In the genomic region with DNA sequence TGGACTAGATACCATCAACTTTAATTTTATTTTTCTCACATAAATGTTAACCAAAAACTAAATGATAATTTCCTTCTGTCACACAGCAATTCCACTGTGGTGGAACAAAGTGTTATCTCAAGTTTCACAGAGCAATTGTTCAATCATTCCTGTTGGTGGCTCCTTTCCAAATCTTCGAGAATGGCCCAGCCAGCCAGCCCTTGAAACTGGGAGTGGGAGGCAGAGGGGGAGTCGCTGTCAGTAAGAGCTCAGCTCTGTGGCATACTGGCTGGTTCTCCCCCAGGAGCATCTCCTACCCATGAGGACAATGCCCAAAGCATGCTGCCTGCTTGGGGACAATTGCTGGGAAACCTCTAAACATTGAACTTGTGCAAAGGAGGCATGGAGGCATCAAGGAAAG, we compare ENCODE assay signal across 17 cellular contexts. TPM values are rescaled to one million over a fixed set of nuclear protein-coding genes. Genes with fewer than 3 reads are reported as not detected.
A peak's percentile ranks its signal among the peaks of the same experiment; 100 is the strongest.
DNase-seq lines count a peak whose midpoint lies in the region; ATAC-seq and TF ChIP-seq lines count a peak whose summit lies in the region.
"Had no signal": no experiment of that assay in that cellular context is flagged by ENCODE, and none has a peak within 500 bp of the region (broad histone marks: within the 10 kb centered on the region; RNA-seq: fewer than 3 reads in every experiment).

No MANE protein-coding gene starts in this region.

- CTCF ChIA-PET in HEK293 (lab: Yijun Ruan, JAX): interaction anchor here (0.6 kb wide), 1 partner anchor 276 kb away, joined by 3 read pairs; no protein-coding TSS in a partner anchor

- no peak for ATAC-seq in HG03095 (IDR thresholded peaks at IDR 0.05; ENCODE audit: unreplicated experiment)
- ATAC-seq: PC-3 had no signal

- no peak for TF ChIP-seq EP300 in tibial nerve (IDR thresholded peaks at IDR 0.05)

- POLR2A ChIA-PET in HEK293 (lab: Yijun Ruan, JAX): no interaction called here

- DNase-seq in NCI-H1105 treated with DMSO at 0.1 percent for 48 hours (lab: John Stamatoyannopoulos, UW): peak; percentile 81
- DNase-seq in NCI-H2107 treated with DMSO at 0.1 percent for 48 hours (lab: John Stamatoyannopoulos, UW; ENCODE audit: unreplicated experiment): peak; percentile 92
- peak; percentile 40 for DNase-seq in dermis blood vessel endothelial cell
- no peak for DNase-seq in tibial nerve (ENCODE audit: low spot score in 2 of 2)
- DNase-seq in NCI-H2196 treated with DMSO at 0.1 percent for 48 hours (lab: John Stamatoyannopoulos, UW; ENCODE audit: unreplicated experiment): no peak
- DNase-seq in mucosa of gallbladder (ENCODE audit: low spot score): no peak
- DNase-seq: CD4-positive, CD25-positive, alpha-beta regulatory T cell; GM23248; H7; KBM-7; NCI-H2227 treated with DMSO at 0.1 percent for 48 hours; PC-3; SK-N-SH; SW 1271 had no signal

- TF ChIP-seq CTCF in HEK293 (tag by site-specific recombination; IDR thresholded peaks at IDR 0.05) (no peak), tibial nerve (IDR thresholded peaks at IDR 0.05) (no peak)

- no peak for TF ChIP-seq POLR2A in tibial nerve (IDR thresholded peaks at IDR 0.05)

- H3K27me3 ChIP-seq in tibial nerve: peaks cover 0 to 10% of the 10 kb centered on the region in 2 donors
- H3K27me3 ChIP-seq: BLaER1 had no signal

- no peak overlapping the region; the same call in 1 of the 2 replicates for H3K27ac ChIP-seq in HEK293 (ENCODE audit: extremely low read depth, low read depth, low read length)
- H3K27ac ChIP-seq in tibial nerve: no peak overlapping the region
- H3K27ac ChIP-seq: BLaER1, GM23248 had no signal

- H3K4me1 ChIP-seq in HEK293 (ENCODE audit: control insufficient read depth, insufficient read depth, low read length) (peaks cover 7% of the 10 kb centered on the region), tibial nerve (no peaks in the 10 kb centered on the region)

- H3K9me3 ChIP-seq in HEK293 (ENCODE audit: control insufficient read depth, insufficient read depth, low read depth, low read length) (no peaks in the 10 kb centered on the region), tibial nerve (no peaks in the 10 kb centered on the region)
- H3K9me3 ChIP-seq: BLaER1, SK-N-SH had no signal

- 48 to 56% methylated on average over 2 of the region's 2 CpGs for WGBS in tibial nerve, 2 donors

- H3K36me3 ChIP-seq in HEK293 (ENCODE audit: control insufficient read depth in 2 of 2, insufficient read depth in 1 of 2, low read length in 2 of 2) (no peaks in the 10 kb centered on the region), tibial nerve (no peaks in the 10 kb centered on the region)
- H3K36me3 ChIP-seq: BLaER1 had no signal

- H3K4me3 ChIP-seq in HEK293 (ENCODE audit: low read depth, low read length): no peak overlapping the region
- no peak overlapping the region for H3K4me3 ChIP-seq in tibial nerve
- H3K4me3 ChIP-seq: BLaER1, GM23248 had no signal

TF ChIP-seq in HEK293, 187 proteins besides CTCF, POLR2A, EP300 and RAD21:
- TF ChIP-seq, protein P1, sequence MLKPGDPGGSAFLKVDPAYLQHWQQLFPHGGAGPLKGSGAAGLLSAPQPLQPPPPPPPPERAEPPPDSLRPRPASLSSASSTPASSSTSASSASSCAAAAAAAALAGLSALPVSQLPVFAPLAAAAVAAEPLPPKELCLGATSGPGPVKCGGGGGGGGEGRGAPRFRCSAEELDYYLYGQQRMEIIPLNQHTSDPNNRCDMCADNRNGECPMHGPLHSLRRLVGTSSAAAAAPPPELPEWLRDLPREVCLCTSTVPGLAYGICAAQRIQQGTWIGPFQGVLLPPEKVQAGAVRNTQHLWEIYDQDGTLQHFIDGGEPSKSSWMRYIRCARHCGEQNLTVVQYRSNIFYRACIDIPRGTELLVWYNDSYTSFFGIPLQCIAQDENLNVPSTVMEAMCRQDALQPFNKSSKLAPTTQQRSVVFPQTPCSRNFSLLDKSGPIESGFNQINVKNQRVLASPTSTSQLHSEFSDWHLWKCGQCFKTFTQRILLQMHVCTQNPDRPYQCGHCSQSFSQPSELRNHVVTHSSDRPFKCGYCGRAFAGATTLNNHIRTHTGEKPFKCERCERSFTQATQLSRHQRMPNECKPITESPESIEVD (tag by site-specific recombination; IDR thresholded peaks at IDR 0.05): peak; percentile 53
- TF ChIP-seq EGR2 (tag by site-specific recombination; IDR thresholded peaks at IDR 0.05; ENCODE audit: low read depth) (peak; percentile 42; the same call in 1 of the 2 replicates), ZFHX2 (tag by site-specific recombination; conservative IDR thresholded peaks at IDR 0.05) (peak; percentile 63), ZNF341 (tag by site-specific recombination; IDR thresholded peaks at IDR 0.05; ENCODE audit: low read depth) (peak; percentile 52), ZNF792 (tag by site-specific recombination; IDR thresholded peaks at IDR 0.05) (no peak), ZNF48 (tag by site-specific recombination; IDR thresholded peaks at IDR 0.05) (no peak)

RNA-seq across cellular contexts. Expression of a gene that starts 47.7 kb away (rescaled TPM):
- total RNA-seq in dermis blood vessel endothelial cell (54.3 and 76.4 TPM in 2 replicates), tibial nerve (10 to 100 TPM; 11.5 to 25.5 (median 16.5) TPM), mucosa of gallbladder (30.0 TPM)
- total RNA-seq: CD4-positive, CD25-positive, alpha-beta regulatory T cell had no signal

Comparison
In these comparisons a context has a peak if more than half of its experiments do, and no peak if none do; other contexts are left out.
1. DNase-seq: peak in NCI-H1105 treated with DMSO at 0.1 percent for 48 hours (single experiment), NCI-H2107 treated with DMSO at 0.1 percent for 48 hours (single experiment) and dermis blood vessel endothelial cell (single experiment); none in tibial nerve (0 of 2), NCI-H2196 treated with DMSO at 0.1 percent for 48 hours (single experiment) and mucosa of gallbladder (single experiment).